11 cellular contexts compared by ENCODE assay signal in the genomic region with DNA sequence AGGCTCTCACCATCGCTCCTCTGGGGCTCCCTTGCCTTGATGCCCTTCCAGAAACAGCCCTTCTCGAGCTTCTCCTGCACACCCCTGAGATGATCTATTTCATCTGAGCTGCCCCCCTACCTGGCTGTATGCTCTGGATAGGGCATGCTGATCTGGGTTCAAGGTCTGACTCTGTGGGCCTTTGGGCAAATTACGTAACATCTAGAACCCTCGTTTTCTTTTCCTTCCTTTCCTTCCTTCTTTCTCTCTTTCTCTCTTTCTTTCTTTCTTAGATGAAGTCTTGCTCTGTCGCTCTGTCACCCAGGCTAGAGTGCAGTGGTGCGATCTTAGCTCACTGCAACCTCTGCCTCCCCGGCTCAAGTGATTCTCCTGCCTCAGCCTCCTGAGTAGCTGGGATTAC. TPM values are rescaled to one million over a fixed set of nuclear protein-coding genes. Genes with fewer than 3 reads are reported as not detected.
DNase-seq lines count a peak whose midpoint lies in the region; ATAC-seq and TF ChIP-seq lines count a peak whose summit lies in the region.
"Had no signal": no experiment of that assay in that cellular context is flagged by ENCODE, and none has a peak within 500 bp of the region (broad histone marks: within the 10 kb centered on the region; RNA-seq: fewer than 3 reads in every experiment).

No MANE protein-coding gene starts in this region.

- H2AFZ ChIP-seq in H9 (ENCODE audit: low read length): no peak overlapping the region

- no peak overlapping the region for H3K56ac ChIP-seq in H9 (ENCODE audit: insufficient read length, low read depth, low read length)
- H3K56ac ChIP-seq in mesendoderm (ENCODE audit: low read length): peak overlapping the region; percentile 63

- no peak overlapping the region for H4K91ac ChIP-seq in H9 (ENCODE audit: insufficient read length, low read depth, low read length)

- intact Hi-C loops in upper lobe of right lung (cut with DNase I): no loop called here

- no peaks in the 10 kb centered on the region for H4K20me1 ChIP-seq in BLaER1 treated with 17β-estradiol and CSF1 and Interleukin-3, amounts not matched to agents 10 nM and 100 nM
- H4K20me1 ChIP-seq in H9 (ENCODE audit: control insufficient read depth, insufficient read depth, insufficient read length): no peaks in the 10 kb centered on the region

- no peak overlapping the region for H3K14ac ChIP-seq in H9 (ENCODE audit: insufficient read depth, low read length)

- H3K23me2 ChIP-seq in H9 (ENCODE audit: insufficient read length, low read depth, low read length, poor library complexity, severe bottlenecking): no peaks in the 10 kb centered on the region

- H3K23ac ChIP-seq in H9 (ENCODE audit: insufficient read length, low read depth, low read length) (no peak overlapping the region), mesendoderm (ENCODE audit: low read length) (no peak overlapping the region)

- no peak overlapping the region for H2BK12ac ChIP-seq in H9 (ENCODE audit: insufficient read length, low read depth, low read length)

- H2BK5ac ChIP-seq in H9 (ENCODE audit: insufficient read length, low read length): no peak overlapping the region
- H2BK5ac ChIP-seq in mesendoderm (ENCODE audit: low read length): peak overlapping the region; percentile 83

- no peaks in the 10 kb centered on the region for H3K36me3 ChIP-seq in BLaER1 treated with 17β-estradiol and CSF1 and Interleukin-3, amounts not matched to agents 10 nM and 100 nM
- H3K36me3 ChIP-seq in mesendoderm (ENCODE audit: control insufficient read depth, insufficient read depth, low read length): no peaks in the 10 kb centered on the region
- H3K36me3 ChIP-seq in upper lobe of right lung: no peaks in the 10 kb centered on the region

- H3K27me3 Mint-ChIP-seq in H9 (ENCODE audit: low read depth): peaks cover 6% of the 10 kb centered on the region

- H2AK5ac ChIP-seq in H9 (ENCODE audit: insufficient read length, low read length) (no peak overlapping the region), mesendoderm (ENCODE audit: low read length) (no peak overlapping the region)

- peak overlapping the region in 8 of 11 experiments; percentile 5 to 39 (median 22); a peak in 9 of 22 replicates for H3K27ac ChIP-seq in BLaER1 treated with 17β-estradiol and CSF1 and Interleukin-3, amounts not matched to agents 10 nM and 100 nM
- no peak overlapping the region for H3K27ac ChIP-seq in H9 (ENCODE audit: insufficient read length, low read depth, low read length)
- peak overlapping the region; percentile 1 for H3K27ac ChIP-seq in mesendoderm (ENCODE audit: low read depth, low read length)
- H3K27ac ChIP-seq in upper lobe of right lung: no peak overlapping the region

- H2BK15ac ChIP-seq in H9 (ENCODE audit: low read depth, low read length): no peak overlapping the region
- no peak overlapping the region for H2BK15ac ChIP-seq in mesendoderm (replicated peaks; ENCODE audit: low read depth)

- no peak for TF ChIP-seq CTCF in H9 (conservative IDR thresholded peaks at IDR 0.05)
- TF ChIP-seq CTCF in upper lobe of right lung (IDR thresholded peaks at IDR 0.05): no peak

- no peak for DNase-seq in H9
- no peak for DNase-seq in activated naive CD4-positive, alpha-beta T cell treated with anti-CD3 and anti-CD28 coated beads, Interleukin-2, amount 50 U/mL, for 72 hours (ENCODE audit: low spot score in 2 of 2)
- no peak for DNase-seq in mesendoderm
- no peak for DNase-seq in stimulated activated CD4-positive, alpha-beta T cell treated with anti-CD3 and anti-CD28 coated beads, Interleukin-4, amount 100 ng/mL, for 1 hour
- DNase-seq in upper lobe of right lung: no peak
- DNase-seq in NCI-H1436 (lab: John Stamatoyannopoulos, UW): no peak
- DNase-seq: C1 segment of cervical spinal cord, NCI-H446 had no signal

- H4K8ac ChIP-seq in H9 (replicated peaks; ENCODE audit: insufficient read length, low read depth, low read length) (no peak overlapping the region), mesendoderm (ENCODE audit: low read depth, low read length) (no peak overlapping the region)

- H3K79me1 ChIP-seq in H9 (ENCODE audit: insufficient read depth, low read depth, low read length, poor library complexity, severe bottlenecking) (no peaks in the 10 kb centered on the region), mesendoderm (ENCODE audit: low read length) (no peaks in the 10 kb centered on the region)

- H3K9me3 Mint-ChIP-seq in H9: no peaks in the 10 kb centered on the region
- H3K9me3 Mint-ChIP-seq in activated naive CD4-positive, alpha-beta T cell treated with anti-CD3 and anti-CD28 coated beads, Interleukin-2, amount 50 U/mL, for 72 hours: peaks cover 0 to 4% of the 10 kb centered on the region in 2 donors

- H2BK20ac ChIP-seq in H9 (ENCODE audit: low read depth, low read length, poor library complexity, severe bottlenecking): no peak overlapping the region

- H3K4me2 ChIP-seq in BLaER1 treated with 17β-estradiol and CSF1 and Interleukin-3, amounts not matched to agents 10 nM and 100 nM: peak overlapping the region; percentile 68 to 90 (median 77); a peak in 21 of 22 replicates
- no peak overlapping the region for H3K4me2 ChIP-seq in H9 (ENCODE audit: insufficient read depth, insufficient read length, low read length)
- H3K4me2 ChIP-seq in mesendoderm (ENCODE audit: low read length): no peak overlapping the region

- no peak overlapping the region; a peak in 1 of 5 replicates for H3K4me3 Mint-ChIP-seq in H9

- H3K27ac Mint-ChIP-seq in H9: peak overlapping the region in 2 of 3 experiments; percentile 21 to 49; a peak in 1 of 7 replicates
- peak overlapping the region; percentile 80 to 96 for H3K27ac Mint-ChIP-seq in activated naive CD4-positive, alpha-beta T cell treated with anti-CD3 and anti-CD28 coated beads, Interleukin-2, amount 50 U/mL, for 72 hours

- H3K79me2 ChIP-seq in H9 (ENCODE audit: insufficient read depth, low read length): no peaks in the 10 kb centered on the region
- no peaks in the 10 kb centered on the region for H3K79me2 ChIP-seq in mesendoderm (ENCODE audit: control insufficient read depth, insufficient read depth, low read length)

- H3K27me3 ChIP-seq in BLaER1 treated with 17β-estradiol and CSF1 and Interleukin-3, amounts not matched to agents 10 nM and 100 nM: no peaks in the 10 kb centered on the region
- H3K27me3 ChIP-seq in H9 (ENCODE audit: insufficient read depth, low read length) (no peaks in the 10 kb centered on the region), mesendoderm (ENCODE audit: insufficient read depth, low read length, poor library complexity) (no peaks in the 10 kb centered on the region), upper lobe of right lung (no peaks in the 10 kb centered on the region)

- H2BK120ac ChIP-seq in H9 (ENCODE audit: low read depth, low read length, poor library complexity, severe bottlenecking) (no peak overlapping the region), mesendoderm (ENCODE audit: low read depth, low read length) (no peak overlapping the region)

- peaks cover 45 to 81% (median 67%) of the 10 kb centered on the region in 10 experiments for H3K4me1 ChIP-seq in BLaER1 treated with 17β-estradiol and CSF1 and Interleukin-3, amounts not matched to agents 10 nM and 100 nM
- peaks cover 6% of the 10 kb centered on the region for H3K4me1 ChIP-seq in H9 (ENCODE audit: insufficient read depth, low read length)
- H3K4me1 ChIP-seq in mesendoderm (ENCODE audit: control insufficient read depth, low read depth, low read length): peaks cover 28% of the 10 kb centered on the region
- peaks cover 10% of the 10 kb centered on the region for H3K4me1 ChIP-seq in upper lobe of right lung

- no peak for ATAC-seq in activated naive CD4-positive, alpha-beta T cell treated with anti-CD3 and anti-CD28 coated beads, Interleukin-2, amount 50 U/mL, for 72 hours
- ATAC-seq in HG03354 (IDR thresholded peaks at IDR 0.05; ENCODE audit: poor library complexity, severe bottlenecking, unreplicated experiment) (no peak), upper lobe of right lung (no peak)

- H3K18ac ChIP-seq in H9 (ENCODE audit: insufficient read length, low read depth, low read length) (no peak overlapping the region), mesendoderm (ENCODE audit: low read length) (peak overlapping the region; percentile 15)

- peaks cover 33 to 37% of the 10 kb centered on the region in 2 experiments for H3K4me1 Mint-ChIP-seq in H9

- no peak overlapping the region for H3K4me3 ChIP-seq in BLaER1 treated with 17β-estradiol and CSF1 and Interleukin-3, amounts not matched to agents 10 nM and 100 nM
- no peak overlapping the region for H3K4me3 ChIP-seq in mesendoderm (ENCODE audit: low read length)
- no peak overlapping the region for H3K4me3 ChIP-seq in upper lobe of right lung

- peak overlapping the region in 3 of 11 experiments; percentile 10 to 38 (median 34); a peak in 3 of 22 replicates for H3K9ac ChIP-seq in BLaER1 treated with 17β-estradiol and CSF1 and Interleukin-3, amounts not matched to agents 10 nM and 100 nM
- H3K9ac ChIP-seq in H9 (ENCODE audit: extremely low read depth, insufficient read length, low read length) (no peak overlapping the region), mesendoderm (ENCODE audit: low read length) (no peak overlapping the region)

- H3K4ac ChIP-seq in H9 (ENCODE audit: low read depth, low read length): no peak overlapping the region
- peak overlapping the region; percentile 23 for H3K4ac ChIP-seq in mesendoderm (ENCODE audit: low read depth, low read length)

- WGBS in H9 (ENCODE audit: extremely low coverage, insufficient read length, low lambda C conversion rate): no CpG with 5 or more reads among the region's 7 CpGs
- no CpG with 5 or more reads among the region's 7 CpGs for WGBS in mesendoderm (ENCODE audit: extremely low coverage, insufficient coverage, low lambda C conversion rate)

- H3K9me3 ChIP-seq in BLaER1 treated with 17β-estradiol and CSF1 and Interleukin-3, amounts not matched to agents 10 nM and 100 nM (replicated peaks in 1 of 11): no peaks in the 10 kb centered on the region
- no peaks in the 10 kb centered on the region for H3K9me3 ChIP-seq in H9 (ENCODE audit: control insufficient read depth, low read depth, low read length)
- no peaks in the 10 kb centered on the region for H3K9me3 ChIP-seq in upper lobe of right lung

- H3T11ph ChIP-seq in H9 (ENCODE audit: low read length): no peak overlapping the region

- H4K5ac ChIP-seq in H9 (ENCODE audit: insufficient read length, low read depth, low read length): no peak overlapping the region
- H4K5ac ChIP-seq in mesendoderm (ENCODE audit: low read length): no peak overlapping the region

- no peaks in the 10 kb centered on the region for H3K36me3 Mint-ChIP-seq in H9 (ENCODE audit: insufficient read depth in 1 of 3, low read depth in 3 of 3)
- H3K36me3 Mint-ChIP-seq in activated naive CD4-positive, alpha-beta T cell treated with anti-CD3 and anti-CD28 coated beads, Interleukin-2, amount 50 U/mL, for 72 hours: peaks cover 0 to 36% of the 10 kb centered on the region in 2 donors

RNA-seq across cellular contexts. Expression of gene TNS4, which starts 20.3 kb away (rescaled TPM):
- 0.55 and 0.59 TPM in 2 replicates for total RNA-seq in H9 (2021)
- 10 to 100 TPM in 1 of 2 donors, 1 to 10 TPM in 1; 1.7 to 11.6 TPM for total RNA-seq in activated naive CD4-positive, alpha-beta T cell treated with anti-CD3 and anti-CD28 coated beads, Interleukin-2, amount 50 U/mL, for 72 hours
- 5.7 TPM for polyA plus RNA-seq in mesendoderm (2013, experiment 1 of 2)
- 4.9 TPM for polyA plus RNA-seq in mesendoderm (2013, experiment 2 of 2)
- 0.78 TPM for total RNA-seq in upper lobe of right lung
- total RNA-seq: frontal cortex had no signal

RNA-seq across cellular contexts. Expression of gene IGFBP4, which starts 37.9 kb away (rescaled TPM):
- total RNA-seq in H9 (2021): 49.9 and 51.1 TPM in 2 replicates
- total RNA-seq in activated naive CD4-positive, alpha-beta T cell treated with anti-CD3 and anti-CD28 coated beads, Interleukin-2, amount 50 U/mL, for 72 hours: 10 to 100 TPM in 1 of 2 donors, 1 to 10 TPM in 1; 8.4 to 85.1 TPM
- 39.6 TPM for polyA plus RNA-seq in mesendoderm (2013, experiment 1 of 2)
- 39.0 TPM for polyA plus RNA-seq in mesendoderm (2013, experiment 2 of 2)
- 381 TPM for total RNA-seq in upper lobe of right lung

Comparison
In these comparisons a context has a peak if more than half of its experiments do, and no peak if none do; other contexts are left out.
1. H3K27ac ChIP-seq: peak in BLaER1 treated with 17β-estradiol and CSF1 and Interleukin-3, amounts not matched to agents 10 nM and 100 nM (8 of 11) and mesendoderm (single experiment); none in H9 (single experiment) and upper lobe of right lung (single experiment).
2. H3K4me2 ChIP-seq: peak in BLaER1 treated with 17β-estradiol and CSF1 and Interleukin-3, amounts not matched to agents 10 nM and 100 nM (11 of 11); none in H9 (single experiment) and mesendoderm (single experiment).